Comparison of ENCODE assay signal across 22 cellular contexts in the genomic region with DNA sequence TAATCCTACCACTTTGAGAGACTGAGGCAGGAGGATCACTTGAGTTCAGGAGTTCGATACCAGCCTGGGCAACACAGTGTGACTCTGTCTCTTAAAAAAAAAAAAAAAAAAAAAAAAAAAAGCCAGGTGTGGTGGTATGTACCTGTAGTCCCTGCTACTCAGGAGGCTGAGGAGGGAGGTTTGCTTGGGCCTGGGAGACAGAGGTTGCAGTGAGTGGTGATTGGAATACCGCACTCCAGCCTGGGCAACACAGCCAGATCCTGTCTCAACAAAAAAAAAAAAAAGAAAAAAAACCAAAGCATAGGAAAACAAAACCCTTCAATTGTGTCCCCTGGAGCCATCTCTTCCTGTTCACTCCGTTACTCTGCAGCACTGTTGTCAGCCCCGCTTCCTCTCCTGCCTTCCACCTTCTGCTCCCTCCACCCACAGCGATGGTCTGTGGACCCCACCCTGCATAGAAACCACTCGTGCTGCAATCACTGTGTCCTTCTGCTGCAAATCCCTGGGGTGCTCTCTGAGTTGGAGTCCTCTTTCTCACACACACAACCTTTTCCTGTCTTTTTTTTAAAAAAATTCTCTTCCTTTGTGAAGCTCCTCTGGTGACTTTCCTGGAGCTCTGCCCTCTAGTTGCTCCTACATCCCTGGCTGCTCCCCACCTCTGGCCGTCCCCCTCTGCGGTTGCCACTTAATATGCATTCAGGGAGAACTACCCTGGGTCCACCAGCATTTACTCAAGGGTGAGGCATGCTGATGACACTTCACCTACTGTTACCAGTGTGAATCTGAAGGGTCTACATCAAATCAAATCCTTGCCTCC. TPM values are rescaled to one million over a fixed set of nuclear protein-coding genes. Genes with fewer than 3 reads are reported as not detected.
DNase-seq lines count a peak whose midpoint lies in the region; ATAC-seq, FAIRE-seq and TF ChIP-seq lines count a peak whose summit lies in the region.
"Had no signal": no experiment of that assay in that cellular context is flagged by ENCODE, and none has a peak within 500 bp of the region (broad histone marks: within the 10 kb centered on the region; RNA-seq: fewer than 3 reads in every experiment).

No MANE protein-coding gene starts in this region.

- H3K36me3 ChIP-seq in BLaER1 treated with 17β-estradiol and CSF1 and Interleukin-3, amounts not matched to agents 10 nM and 100 nM, result no peaks in the 10 kb centered on the region
- peaks cover 10% of the 10 kb centered on the region for H3K36me3 ChIP-seq in K562 (ENCODE audit: control insufficient read depth, insufficient read depth, low read length)
- no peaks in the 10 kb centered on the region for H3K36me3 ChIP-seq in prostate gland
- H3K36me3 ChIP-seq: Peyer's patch had no signal

- no peak for TF ChIP-seq RAD21 in K562 (CRISPR knock-in tag; conservative IDR thresholded peaks at IDR 0.05 in 1 of 2, IDR thresholded peaks at IDR 0.05 in 1 of 2)

- H3K9me3 ChIP-seq in BLaER1 treated with 17β-estradiol and CSF1 and Interleukin-3, amounts not matched to agents 10 nM and 100 nM (replicated peaks in 1 of 11), result peaks cover 7 to 18% (median 10%) of the 10 kb centered on the region in 11 experiments; a peak in 21 of 22 replicates
- H3K9me3 ChIP-seq in H9 (ENCODE audit: control insufficient read depth, low read depth, low read length) (no peaks in the 10 kb centered on the region), K562 (replicated peaks; ENCODE audit: control insufficient read depth, insufficient read depth, low read depth, low read length) (no peaks in the 10 kb centered on the region), prostate gland (no peaks in the 10 kb centered on the region)
- H3K9me3 ChIP-seq: MG63, Peyer's patch had no signal

- intact Hi-C loops in K562 (cut with micrococcal nuclease), result no loop called here
- intact Hi-C loops in prostate gland (cut with DNase I), result no loop called here

- H4K20me1 ChIP-seq in BLaER1 treated with 17β-estradiol and CSF1 and Interleukin-3, amounts not matched to agents 10 nM and 100 nM, result peaks cover 0 to 8% (median under 1%) of the 10 kb centered on the region in 11 experiments; a peak in 4 of 22 replicates
- H4K20me1 ChIP-seq in H9 (ENCODE audit: control insufficient read depth, insufficient read depth, insufficient read length) (no peaks in the 10 kb centered on the region), K562 (replicated peaks; ENCODE audit: control insufficient read depth, insufficient read depth, low read length) (no peaks in the 10 kb centered on the region)

- H2AFZ ChIP-seq in H9 (ENCODE audit: low read length) (no peak overlapping the region), K562 (ENCODE audit: low read depth, low read length) (no peak overlapping the region)

- no peak for TF ChIP-seq CTCF in H9 (conservative IDR thresholded peaks at IDR 0.05)
- no peak for TF ChIP-seq CTCF in K562 (IDR thresholded peaks at IDR 0.05 in 2 of 3, conservative IDR thresholded peaks at IDR 0.05 in 1 of 3; ENCODE audit: insufficient read depth in 2 of 3, low read depth in 1 of 3, low read length in 3 of 3)
- no peak for TF ChIP-seq CTCF in prostate gland (IDR thresholded peaks at IDR 0.05)

- H3K27me3 ChIP-seq in BLaER1 treated with 17β-estradiol and CSF1 and Interleukin-3, amounts not matched to agents 10 nM and 100 nM, result no peaks in the 10 kb centered on the region
- H3K27me3 ChIP-seq in H9 (ENCODE audit: insufficient read depth, low read length), result no peaks in the 10 kb centered on the region
- H3K27me3 ChIP-seq in K562 (ENCODE audit: control insufficient read depth in 2 of 2, insufficient read depth in 2 of 2, low read length in 2 of 2), result no peaks in the 10 kb centered on the region
- H3K27me3 ChIP-seq in prostate gland (replicated peaks; ENCODE audit: insufficient read depth), result no peaks in the 10 kb centered on the region
- H3K27me3 ChIP-seq: MG63, Peyer's patch had no signal

- no peak overlapping the region for H2AK5ac ChIP-seq in H9 (ENCODE audit: insufficient read length, low read length)

- H2BK12ac ChIP-seq in H9 (ENCODE audit: insufficient read length, low read depth, low read length), result no peak overlapping the region

- no peak overlapping the region for H3K14ac ChIP-seq in H9 (ENCODE audit: insufficient read depth, low read length)

- no peaks in the 10 kb centered on the region for H3K9me1 ChIP-seq in K562 (ENCODE audit: control insufficient read depth, insufficient read depth, low read length)

- no peaks in the 10 kb centered on the region; the same call in 1 of the 2 replicates for H3K27me3 Mint-ChIP-seq in H9 (ENCODE audit: low read depth)

- no peak overlapping the region for H4K5ac ChIP-seq in H9 (ENCODE audit: insufficient read length, low read depth, low read length)

- no peak for FAIRE-seq in K562 (lab: Jason Lieb, UNC)
- FAIRE-seq: GM19239 had no signal

- no peak overlapping the region for H3K23ac ChIP-seq in H9 (ENCODE audit: insufficient read length, low read depth, low read length)

- no peak for TF ChIP-seq EP300 in K562 (IDR thresholded peaks at IDR 0.05; ENCODE audit: low read length)

- H3K56ac ChIP-seq in H9 (ENCODE audit: insufficient read length, low read depth, low read length), result no peak overlapping the region

- H3K4me1 ChIP-seq in BLaER1 treated with 17β-estradiol and CSF1 and Interleukin-3, amounts not matched to agents 10 nM and 100 nM, result peaks cover 21 to 41% (median 30%) of the 10 kb centered on the region in 10 experiments
- H3K4me1 ChIP-seq in H9 (ENCODE audit: insufficient read depth, low read length) (peaks cover 7% of the 10 kb centered on the region; the same call in 1 of the 2 replicates), K562 (replicated peaks in 1 of 2; ENCODE audit: control insufficient read depth in 2 of 2, insufficient read depth in 2 of 2, low read length in 2 of 2) (peaks cover 0 to 12% of the 10 kb centered on the region in 2 experiments; a peak in 2 of 5 replicates), prostate gland (replicated peaks) (no peaks in the 10 kb centered on the region)

- H3K18ac ChIP-seq in H9 (ENCODE audit: insufficient read length, low read depth, low read length), result no peak overlapping the region

- in situ Hi-C loops in K562 (cut with MboI), result no loop called here

- no peak overlapping the region for H4K8ac ChIP-seq in H9 (replicated peaks; ENCODE audit: insufficient read length, low read depth, low read length)

- no peak overlapping the region for H2BK20ac ChIP-seq in H9 (ENCODE audit: low read depth, low read length, poor library complexity, severe bottlenecking)

- peaks cover 39 to 41% of the 10 kb centered on the region in 2 experiments for H3K4me1 Mint-ChIP-seq in H9

- H3T11ph ChIP-seq in H9 (ENCODE audit: low read length), result no peak overlapping the region

- POLR2A ChIA-PET in K562 (lab: Yijun Ruan, JAX), result interaction anchor here (2.1 kb wide), 1 partner anchor 11 kb away, joined by 5 read pairs; no protein-coding TSS in a partner anchor

- H3K9me3 Mint-ChIP-seq in H9, result peaks cover 3 to 6% of the 10 kb centered on the region in 2 experiments; a peak in 4 of 5 replicates
- H3K9me3 Mint-ChIP-seq: HFFc6 had no signal

- no peak overlapping the region for H3K4me3 ChIP-seq in BLaER1 treated with 17β-estradiol and CSF1 and Interleukin-3, amounts not matched to agents 10 nM and 100 nM
- H3K4me3 ChIP-seq in K562, result no peak overlapping the region
- no peak overlapping the region for H3K4me3 ChIP-seq in prostate gland
- H3K4me3 ChIP-seq: MG63, Peyer's patch had no signal

- H3K4ac ChIP-seq in H9 (ENCODE audit: low read depth, low read length), result no peak overlapping the region

- peaks cover 0 to 7% (median 5%) of the 10 kb centered on the region in 3 experiments; a peak in 3 of 7 replicates for H3K36me3 Mint-ChIP-seq in H9 (ENCODE audit: insufficient read depth in 1 of 3, low read depth in 3 of 3)

- H4K91ac ChIP-seq in H9 (ENCODE audit: insufficient read length, low read depth, low read length), result no peak overlapping the region

- no peaks in the 10 kb centered on the region for H3K23me2 ChIP-seq in H9 (ENCODE audit: insufficient read length, low read depth, low read length, poor library complexity, severe bottlenecking)

- no peak overlapping the region; a peak in 1 of 22 replicates for H3K27ac ChIP-seq in BLaER1 treated with 17β-estradiol and CSF1 and Interleukin-3, amounts not matched to agents 10 nM and 100 nM
- H3K27ac ChIP-seq in H9 (ENCODE audit: insufficient read length, low read depth, low read length) (no peak overlapping the region), K562 (ENCODE audit: extremely low read depth, low read depth, low read length) (no peak overlapping the region), substantia nigra (ENCODE audit: low read depth, low read length, poor library complexity, severe bottlenecking) (no peak overlapping the region), prostate gland (no peak overlapping the region)

- no peak overlapping the region; a peak in 1 of 5 replicates for H3K4me3 Mint-ChIP-seq in H9
- H3K4me3 Mint-ChIP-seq: CD8-positive, alpha-beta memory T cell; HFFc6 had no signal

- H3K79me2 ChIP-seq in H9 (ENCODE audit: insufficient read depth, low read length) (no peaks in the 10 kb centered on the region), K562 (ENCODE audit: control insufficient read depth, insufficient read depth, low read length) (no peaks in the 10 kb centered on the region)

- H3K27ac Mint-ChIP-seq in H9, result peak overlapping the region in 2 of 3 experiments; percentile 73 to 84; a peak in 5 of 7 replicates
- H3K27ac Mint-ChIP-seq: HFFc6 had no signal

- TF ChIP-seq POLR2A in K562 (conservative IDR thresholded peaks at IDR 0.05) (no peak), prostate gland (IDR thresholded peaks at IDR 0.05) (no peak)

- H3K9ac ChIP-seq in BLaER1 treated with 17β-estradiol and CSF1 and Interleukin-3, amounts not matched to agents 10 nM and 100 nM, result no peak overlapping the region
- H3K9ac ChIP-seq in H9 (ENCODE audit: extremely low read depth, insufficient read length, low read length) (no peak overlapping the region), K562 (ENCODE audit: insufficient read depth in 1 of 2, low read depth in 2 of 2, low read length in 2 of 2) (no peak overlapping the region)

- no peak overlapping the region for H2BK120ac ChIP-seq in H9 (ENCODE audit: low read depth, low read length, poor library complexity, severe bottlenecking)

- no peak overlapping the region for H2BK5ac ChIP-seq in H9 (ENCODE audit: insufficient read length, low read length)

- ATAC-seq in K562, result no peak
- no peak for ATAC-seq in HG03039 (IDR thresholded peaks at IDR 0.05; ENCODE audit: unreplicated experiment)

- H3K4me2 ChIP-seq in BLaER1 treated with 17β-estradiol and CSF1 and Interleukin-3, amounts not matched to agents 10 nM and 100 nM, result peak overlapping the region; percentile 16 to 66 (median 44); a peak in 20 of 22 replicates
- H3K4me2 ChIP-seq in H9 (ENCODE audit: insufficient read depth, insufficient read length, low read length) (no peak overlapping the region), K562 (ENCODE audit: insufficient read depth, low read length) (no peak overlapping the region)

- no peak overlapping the region for H2BK15ac ChIP-seq in H9 (ENCODE audit: low read depth, low read length)

- no CpG with 5 or more reads among the region's 8 CpGs for WGBS in H9 (ENCODE audit: extremely low coverage, insufficient read length, low lambda C conversion rate)
- 82% methylated on average over 6 of the region's 8 CpGs for WGBS in K562 (ENCODE audit: insufficient coverage, low coverage, missing lambda C conversion rate)
- 88% methylated on average over 8 of the region's 8 CpGs for WGBS in prostate gland

- no peaks in the 10 kb centered on the region for H3K79me1 ChIP-seq in H9 (ENCODE audit: insufficient read depth, low read depth, low read length, poor library complexity, severe bottlenecking)

- DNase-seq in H9 (no peak), K562 (ENCODE audit: extremely low read depth in 1 of 4, low spot score in 3 of 4) (no peak), glomerular visceral epithelial cell (ENCODE audit: extremely low spot score) (peak; percentile 74), NCI-H526 (lab: John Stamatoyannopoulos, UW) (no peak), substantia nigra (lab: John Stamatoyannopoulos, UW) (no peak), prostate gland (ENCODE audit: low spot score) (no peak)
- DNase-seq: CD8-positive, alpha-beta memory T cell; DMS53; EL; GF-D8; HFFc6; MG63; NCI-H1417; NCI-H1694 treated with DMSO at 0.1 percent for 48 hours; NCI-H2081 treated with DMSO at 0.1 percent for 48 hours; NCI-H2171 treated with DMSO at 0.1 percent for 48 hours; NCI-H524 treated with DMSO at 0.1 percent for 48 hours; Right ventricle myocardium superior had no signal

- CTCF ChIA-PET in K562 (lab: Yijun Ruan, JAX; ENCODE audit: low intra/inter-chr PET ratio), result no interaction called here

- BruUV-seq in K562 (replicated peaks; lab: Mats Ljungman, UMichigan), result no TSS peak

RNA-seq across cellular contexts. Expression of gene CCT5, which starts 22.2 kb away (rescaled TPM):
- total RNA-seq in H9 (2021), result 530 and 532 TPM in 2 replicates
- 239 and 473 TPM in 2 replicates for total RNA-seq in K562 (2011; cell fraction: chromatin; rRNA removed; ENCODE audit: low replicate concordance)
- 160 and 181 TPM in 2 replicates for total RNA-seq in K562 (2011; cell fraction: nucleolus; rRNA removed)
- 271 and 310 TPM in 2 replicates for total RNA-seq in K562 (2011; cell fraction: nucleoplasm; rRNA removed)
- total RNA-seq in K562 (2014; rRNA removed), result 1,056 and 1,105 TPM in 2 replicates
- total RNA-seq in K562 (2014; rRNA removed; fragmentation: Illumina TruSeq; extraction: Trizol), result 1,310 and 1,339 TPM in 2 replicates
- 1,290 and 1,307 TPM in 2 replicates for total RNA-seq in K562 (2015; rRNA removed; fragmentation: Illumina TruSeq; extraction: Trizol)
- 782 and 792 TPM in 2 replicates for total RNA-seq in K562 (2021)
- 773 and 1,153 TPM in 2 replicates for polyA plus RNA-seq in K562 (2011; rRNA removed)
- polyA plus RNA-seq in K562 (2011; cell fraction: cytosol; rRNA removed), result 486 and 691 TPM in 2 replicates
- 304 and 417 TPM in 2 replicates for polyA plus RNA-seq in K562 (2011; cell fraction: nucleus; rRNA removed)
- polyA plus RNA-seq in K562 (2012), result 564 and 1,172 TPM in 2 replicates
- polyA plus RNA-seq in K562 (2014; fragmentation: Illumina TruSeq; extraction: Trizol), result 1,097 and 1,170 TPM in 2 replicates
- polyA plus RNA-seq in K562 (2014; fragmentation: Nextera tagmentation; extraction: Ambion mirVana), result 1,000 to 10,000 TPM in 1 of 2 experiments, 100 to 1,000 TPM in 1; 926 to 1,606 TPM
- polyA plus RNA-seq in K562 (2014; rRNA removed), result 798 and 941 TPM in 2 replicates
- 2,049 and 2,472 TPM in 2 replicates for polyA minus RNA-seq in K562 (2011; rRNA and poly(A)+ RNA removed)
- 548 and 692 TPM in 2 replicates for polyA minus RNA-seq in K562 (2011; cell fraction: cytosol; rRNA and poly(A)+ RNA removed)
- 155 and 246 TPM in 2 replicates for polyA minus RNA-seq in K562 (2011; cell fraction: nucleus; rRNA and poly(A)+ RNA removed)
- 100 to 1,000 TPM; 113 to 140 TPM for total RNA-seq in prostate gland

RNA-seq across cellular contexts. Expression of gene ATPSCKMT, which starts 22.6 kb away (rescaled TPM):
- total RNA-seq in H9 (2021) (10.5 and 11.0 TPM in 2 replicates), K562 (2014; rRNA removed) (26.2 and 30.2 TPM in 2 replicates), K562 (2014; rRNA removed; fragmentation: Illumina TruSeq; extraction: Trizol) (44.4 and 46.2 TPM in 2 replicates), K562 (2015; rRNA removed; fragmentation: Illumina TruSeq; extraction: Trizol) (29.5 and 32.4 TPM in 2 replicates), K562 (2021) (29.1 and 32.2 TPM in 2 replicates), prostate gland (10 to 100 TPM; 18.1 to 25.9 TPM)
- total RNA-seq in K562 (2011; cell fraction: chromatin; rRNA removed; ENCODE audit: low replicate concordance), result 63.3 and 105 TPM in 2 replicates
- total RNA-seq in K562 (2011; cell fraction: nucleolus; rRNA removed), result 33.5 and 38.3 TPM in 2 replicates
- 54.5 and 67.1 TPM in 2 replicates for total RNA-seq in K562 (2011; cell fraction: nucleoplasm; rRNA removed)
- polyA plus RNA-seq in K562 (2011; rRNA removed) (32.1 and 46.8 TPM in 2 replicates), K562 (2014; fragmentation: Illumina TruSeq; extraction: Trizol) (36.9 and 41.1 TPM in 2 replicates), K562 (2014; fragmentation: Nextera tagmentation; extraction: Ambion mirVana) (10 to 100 TPM; 36.6 to 40.7 TPM), K562 (2014; rRNA removed) (28.3 and 38.4 TPM in 2 replicates)
- 11.9 and 39.5 TPM in 2 replicates for polyA plus RNA-seq in K562 (2011; cell fraction: cytosol; rRNA removed)
- polyA plus RNA-seq in K562 (2011; cell fraction: nucleus; rRNA removed), result 38.0 and 40.7 TPM in 2 replicates
- polyA plus RNA-seq in K562 (2012), result 22.4 and 28.9 TPM in 2 replicates
- polyA minus RNA-seq in K562 (2011; rRNA and poly(A)+ RNA removed), result 48.5 and 54.2 TPM in 2 replicates
- polyA minus RNA-seq in K562 (2011; cell fraction: cytosol; rRNA and poly(A)+ RNA removed), result 10.5 and 16.6 TPM in 2 replicates
- polyA minus RNA-seq in K562 (2011; cell fraction: nucleus; rRNA and poly(A)+ RNA removed), result 20.2 and 38.1 TPM in 2 replicates

RNA-seq across cellular contexts. Expression of gene CMBL, which starts 35.4 kb away (rescaled TPM):
- total RNA-seq in H9 (2021) (12.2 and 12.6 TPM in 2 replicates), K562 (2014; rRNA removed) (22.6 and 30.0 TPM in 2 replicates), K562 (2014; rRNA removed; fragmentation: Illumina TruSeq; extraction: Trizol) (68.2 and 86.7 TPM in 2 replicates), K562 (2015; rRNA removed; fragmentation: Illumina TruSeq; extraction: Trizol) (54.7 and 55.5 TPM in 2 replicates), K562 (2021) (119 and 121 TPM in 2 replicates), prostate gland (10 to 100 TPM; 11.2 to 20.3 TPM)
- total RNA-seq in K562 (2011; cell fraction: chromatin; rRNA removed; ENCODE audit: low replicate concordance), result 57.6 and 73.6 TPM in 2 replicates
- total RNA-seq in K562 (2011; cell fraction: nucleolus; rRNA removed), result 41.8 and 51.0 TPM in 2 replicates
- 60.6 and 76.3 TPM in 2 replicates for total RNA-seq in K562 (2011; cell fraction: nucleoplasm; rRNA removed)
- polyA plus RNA-seq in K562 (2011; rRNA removed) (183 and 192 TPM in 2 replicates), K562 (2014; fragmentation: Illumina TruSeq; extraction: Trizol) (140 and 144 TPM in 2 replicates), K562 (2014; fragmentation: Nextera tagmentation; extraction: Ambion mirVana) (10 to 100 TPM; 53.4 to 71.1 TPM), K562 (2014; rRNA removed) (109 and 128 TPM in 2 replicates)
- polyA plus RNA-seq in K562 (2011; cell fraction: cytosol; rRNA removed), result 228 and 464 TPM in 2 replicates
- 27.2 and 28.4 TPM in 2 replicates for polyA plus RNA-seq in K562 (2011; cell fraction: nucleus; rRNA removed)
- 129 and 225 TPM in 2 replicates for polyA plus RNA-seq in K562 (2012)
- 176 TPM in 2 replicates for polyA minus RNA-seq in K562 (2011; rRNA and poly(A)+ RNA removed)
- 200 and 213 TPM in 2 replicates for polyA minus RNA-seq in K562 (2011; cell fraction: cytosol; rRNA and poly(A)+ RNA removed)
- 23.2 and 39.3 TPM in 2 replicates for polyA minus RNA-seq in K562 (2011; cell fraction: nucleus; rRNA and poly(A)+ RNA removed)

Comparison
In these comparisons a context has a peak if more than half of its experiments do, and no peak if none do; other contexts are left out.
1. H3K4me2 ChIP-seq: peak in BLaER1 treated with 17β-estradiol and CSF1 and Interleukin-3, amounts not matched to agents 10 nM and 100 nM (11 of 11); none in H9 (single experiment) and K562 (single experiment).